In genomic region chr1:156431366-156432108, GRCh38 we compare ENCODE assay signal across 26 cellular contexts.
DNase-seq lines count a peak whose midpoint lies in the region; ATAC-seq, FAIRE-seq and TF ChIP-seq lines count a peak whose summit lies in the region.
"Had no signal": no experiment of that assay in that cellular context is flagged by ENCODE, and none has a peak within 500 bp of the region (broad histone marks: within the 10 kb centered on the region; RNA-seq: fewer than 3 reads in every experiment).

No MANE protein-coding gene starts in this region.

- H3K9me3 ChIP-seq in H1 (ENCODE audit: insufficient read depth in 2 of 2, low read depth in 1 of 2, low read length in 1 of 2) (no peaks in the 10 kb centered on the region), neural progenitor cell (ENCODE audit: low read depth) (no peaks in the 10 kb centered on the region), esophagus squamous epithelium (no peaks in the 10 kb centered on the region)

- TF ChIP-seq CTCF in GM23338 (conservative IDR thresholded peaks at IDR 0.05; ENCODE audit: low read depth in 2 of 2) (no peak), H1 (IDR thresholded peaks at IDR 0.05; ENCODE audit: control extremely low read depth in 1 of 3, insufficient read depth in 1 of 3, low read depth in 1 of 3, low read length in 3 of 3) (no peak), neural progenitor cell (IDR thresholded peaks at IDR 0.05) (no peak), esophagus squamous epithelium (IDR thresholded peaks at IDR 0.05) (no peak)

- H2BK15ac ChIP-seq in H1 (ENCODE audit: low read length), result no peak overlapping the region

- H3K27me3 ChIP-seq in GM23338 (ENCODE audit: insufficient read depth) (peaks cover 100% of the 10 kb centered on the region), H1 (replicated peaks in 1 of 4; ENCODE audit: control insufficient read depth in 3 of 4, extremely low read depth in 1 of 4, insufficient read depth in 3 of 4, low read length in 3 of 4) (peaks cover 79 to 100% (median 98%) of the 10 kb centered on the region in 4 experiments), neural progenitor cell (peaks cover 100% of the 10 kb centered on the region), esophagus squamous epithelium (peaks cover 14 to 100% (median 51%) of the 10 kb centered on the region in 4 donors)

- H2BK120ac ChIP-seq in H1 (replicated peaks; ENCODE audit: low read depth, low read length), result no peak overlapping the region

- ATAC-seq in GM23338 (no peak), GM18502 (IDR thresholded peaks at IDR 0.05; ENCODE audit: poor library complexity, unreplicated experiment) (no peak)
- ATAC-seq: HCT116, PC-3, Right ventricle myocardium inferior had no signal

- no peak overlapping the region for H3K14ac ChIP-seq in H1 (ENCODE audit: insufficient read length)

- H3K27ac Mint-ChIP-seq in GM23338, result no peak overlapping the region
- no peak overlapping the region for H3K27ac Mint-ChIP-seq in neural progenitor cell
- H3K27ac Mint-ChIP-seq: CD4-positive, CD25-positive, alpha-beta regulatory T cell; IgD-negative memory B cell had no signal

- no peak overlapping the region for H3K4ac ChIP-seq in H1 (replicated peaks; ENCODE audit: insufficient read length, low read depth, low read length)

- H3K4me3 ChIP-seq in GM23338, result peak overlapping the region; percentile 48
- no peak overlapping the region for H3K4me3 ChIP-seq in H1 (ENCODE audit: extremely low read depth in 1 of 4, insufficient read depth in 2 of 4, low read depth in 3 of 4, low read length in 4 of 4)
- no peak overlapping the region for H3K4me3 ChIP-seq in neural progenitor cell
- no peak overlapping the region for H3K4me3 ChIP-seq in esophagus squamous epithelium

- no peak overlapping the region for H3K18ac ChIP-seq in H1 (ENCODE audit: extremely low read depth, low read length)

- peaks cover 53% of the 10 kb centered on the region for H3K4me1 Mint-ChIP-seq in GM23338
- peaks cover 41% of the 10 kb centered on the region for H3K4me1 Mint-ChIP-seq in neural progenitor cell

- H3K9ac ChIP-seq in H1 (replicated peaks in 1 of 4; ENCODE audit: extremely low read depth in 1 of 4, low read depth in 3 of 4, low read length in 3 of 4) (no peak overlapping the region), neural progenitor cell (no peak overlapping the region)

- H3K27ac ChIP-seq in GM23338 (ENCODE audit: low read depth) (no peak overlapping the region), angular gyrus (ENCODE audit: low read depth, low read length) (peak overlapping the region; percentile 59), H1 (ENCODE audit: low read depth, low read length) (no peak overlapping the region), neural progenitor cell (no peak overlapping the region), esophagus squamous epithelium (no peak overlapping the region)
- H3K27ac ChIP-seq: HL-60 had no signal

- no peak overlapping the region for H2BK20ac ChIP-seq in H1 (ENCODE audit: low read length)

- H3K9me2 ChIP-seq in GM23338 (ENCODE audit: insufficient read depth), result no peaks in the 10 kb centered on the region

- H3K36me3 ChIP-seq in GM23338 (ENCODE audit: insufficient read depth) (no peaks in the 10 kb centered on the region; the same call in 1 of the 2 replicates), H1 (ENCODE audit: control insufficient read depth in 2 of 4, insufficient read depth in 4 of 4, low read length in 3 of 4) (peaks cover 0 to 10% (median 0%) of the 10 kb centered on the region in 4 experiments; a peak in 1 of 8 replicates), neural progenitor cell (no peaks in the 10 kb centered on the region), esophagus squamous epithelium (no peaks in the 10 kb centered on the region)

- peak overlapping the region; percentile 72 for H3K4me2 ChIP-seq in GM23338
- H3K4me2 ChIP-seq in H1 (ENCODE audit: insufficient read depth in 1 of 2, low read depth in 2 of 2, low read length in 2 of 2), result peak overlapping the region in 1 of 2 experiments; percentile 62; a peak in 1 of 4 replicates
- H3K4me2 ChIP-seq in neural progenitor cell, result peak overlapping the region; percentile 40

- no peak overlapping the region for H3K23ac ChIP-seq in H1 (ENCODE audit: insufficient read length)

- H3K27me3 Mint-ChIP-seq in GM23338 (ENCODE audit: insufficient read depth, low read depth, poor library complexity) (peaks cover 98% of the 10 kb centered on the region), neural progenitor cell (ENCODE audit: insufficient read depth, low read depth) (peaks cover 89% of the 10 kb centered on the region)

- H2AK5ac ChIP-seq in H1 (ENCODE audit: low read depth, low read length), result no peak overlapping the region

- no peak overlapping the region for H2BK12ac ChIP-seq in H1 (ENCODE audit: low read depth, low read length)

- H4K91ac ChIP-seq in H1 (replicated peaks; ENCODE audit: insufficient read length, low read length), result no peak overlapping the region

- peaks cover 3% of the 10 kb centered on the region; the same call in 1 of the 2 replicates for H3K23me2 ChIP-seq in H1 (ENCODE audit: low read depth, low read length)

- no peak overlapping the region for H4K5ac ChIP-seq in H1 (ENCODE audit: insufficient read length, low read depth, low read length)

- H3K4me1 ChIP-seq in GM23338 (ENCODE audit: insufficient read depth) (peaks cover 54% of the 10 kb centered on the region), H1 (replicated peaks in 1 of 4; ENCODE audit: control insufficient read depth in 3 of 4, insufficient read depth in 4 of 4, low read length in 3 of 4) (peaks cover 14 to 38% (median 18%) of the 10 kb centered on the region in 4 experiments), neural progenitor cell (peaks cover 42% of the 10 kb centered on the region), esophagus squamous epithelium (peaks cover 10 to 17% (median 13%) of the 10 kb centered on the region in 3 donors)

- no peak for TF ChIP-seq POLR2A in H1 (IDR thresholded peaks at IDR 0.05; ENCODE audit: control extremely low read depth in 1 of 2, low read depth in 2 of 2, low read length in 2 of 2)
- no peak for TF ChIP-seq POLR2A in esophagus squamous epithelium (IDR thresholded peaks at IDR 0.05)

- H3K4me3 Mint-ChIP-seq in GM23338, result no peak overlapping the region; the same call in 2 of the 3 replicates
- no peak overlapping the region for H3K4me3 Mint-ChIP-seq in neural progenitor cell
- H3K4me3 Mint-ChIP-seq: CD4-positive, CD25-positive, alpha-beta regulatory T cell; IgD-negative memory B cell had no signal

- WGBS in H1 (ENCODE audit: extremely low coverage in 1 of 2, insufficient coverage in 1 of 2, insufficient read length in 1 of 2, insufficient replicate concordance in 2 of 2, low coverage in 1 of 2, low lambda C conversion rate in 2 of 2, missing lambda C conversion rate in 1 of 2), 2 experiments, result 13% methylated on average over 9 of the region's 9 CpGs; no CpG with 5 or more reads in 1 of the 2 experiments
- WGBS in esophagus squamous epithelium, 2 donors, result 37 to 41% methylated on average over 8 to 9 of the region's 9 CpGs

- no peak overlapping the region for H2AFZ ChIP-seq in GM23338
- H2AFZ ChIP-seq in H1 (ENCODE audit: low read length), result no peak overlapping the region
- H2AFZ ChIP-seq in neural progenitor cell (replicated peaks), result no peak overlapping the region

- H4K20me1 ChIP-seq in GM23338 (replicated peaks; ENCODE audit: insufficient read depth) (peaks cover 27% of the 10 kb centered on the region), H1 (replicated peaks in 1 of 2; ENCODE audit: control insufficient read depth in 1 of 2, insufficient read depth in 2 of 2, low read length in 2 of 2) (peaks cover 2 to 14% of the 10 kb centered on the region in 2 experiments), neural progenitor cell (ENCODE audit: low read depth) (peaks cover 80% of the 10 kb centered on the region)

- H3K9me3 Mint-ChIP-seq in GM23338 (0 out of 3 replicates have a peak, but pooled peaks cover 3% of the 10 kb centered on the region), neural progenitor cell (peaks cover 2% of the 10 kb centered on the region)
- H3K9me3 Mint-ChIP-seq: IgD-negative memory B cell had no signal

- CTCF ChIA-PET in H1 (lab: Charles Lee; ENCODE audit: partially characterized antibody), result interaction anchor here (0.8 to 14.9 kb wide), 13 partner anchors 8 to 192 kb away, joined by 3 to 217 read pairs (median 13); no protein-coding TSS in a partner anchor

- DNase-seq in GM23338 (ENCODE audit: low spot score) (no peak), H1 (ENCODE audit: low read depth in 1 of 2, low spot score in 2 of 2) (no peak), neural progenitor cell (ENCODE audit: low spot score) (no peak), DMS153 treated with DMSO at 0.1 percent for 48 hours (lab: John Stamatoyannopoulos, UW; ENCODE audit: unreplicated experiment) (no peak), esophagus squamous epithelium (lab: John Stamatoyannopoulos, UW) (no peak)
- no peak for DNase-seq in activated CD8-positive, alpha-beta memory T cell treated with anti-CD3 and anti-CD28 coated beads, Interleukin-2, amount 50 U/mL, for 4 hours
- DNase-seq: 8988T; CD4-positive, CD25-positive, alpha-beta regulatory T cell; Kasumi-1; NCI-H1436; NCI-H187; NCI-H2081 treated with DMSO at 0.1 percent for 48 hours; NCI-H2171; NCI-H226; NCI-H510A; NCI-H774; NK-92 treated with Interleukin-12 subunit alpha and Interleukin-12 subunit beta, amount 100 ng/mL, for 24 hours; PC-3 had no signal

- intact Hi-C loops in esophagus squamous epithelium (cut with DNase I), result no loop called here

- H2BK5ac ChIP-seq in H1 (ENCODE audit: low read depth, low read length), result no peak overlapping the region

- no peaks in the 10 kb centered on the region for H3K79me1 ChIP-seq in H1 (ENCODE audit: low read depth, low read length)

- POLR2A ChIA-PET in H1 (lab: Charles Lee; ENCODE audit: partially characterized antibody), result interaction anchor here (0.7 to 6.4 kb wide), 10 partner anchors 8 to 228 kb away, joined by 3 to 74 read pairs (median 6); no protein-coding TSS in a partner anchor

- no peak for FAIRE-seq in H1 (lab: Jason Lieb, UNC)
- FAIRE-seq: G401.6, GM12891 had no signal

- H3K36me3 Mint-ChIP-seq in GM23338 (ENCODE audit: low read depth), result no peaks in the 10 kb centered on the region; the same call in 2 of the 3 replicates
- H3K36me3 Mint-ChIP-seq in neural progenitor cell, result no peaks in the 10 kb centered on the region
- H3K36me3 Mint-ChIP-seq: CD4-positive, CD25-positive, alpha-beta regulatory T cell; IgD-negative memory B cell had no signal

- H3K56ac ChIP-seq in H1 (replicated peaks; ENCODE audit: insufficient read length, low read depth, low read length), result no peak overlapping the region

- no peak for TF ChIP-seq RAD21 in H1 (IDR thresholded peaks at IDR 0.05 in 1 of 2, conservative IDR thresholded peaks at IDR 0.05 in 1 of 2; ENCODE audit: low read depth in 2 of 2, low read length in 2 of 2)

- H3K79me2 ChIP-seq in GM23338 (replicated peaks; ENCODE audit: insufficient read depth) (no peaks in the 10 kb centered on the region), H1 (ENCODE audit: control insufficient read depth in 1 of 2, insufficient read depth in 2 of 2, low read length in 2 of 2) (no peaks in the 10 kb centered on the region), neural progenitor cell (ENCODE audit: low read depth) (no peaks in the 10 kb centered on the region)

- no peak overlapping the region for H4K8ac ChIP-seq in H1 (ENCODE audit: extremely low read depth, insufficient read depth, low read length)

- TF ChIP-seq EP300 in H1 (IDR thresholded peaks at IDR 0.05; ENCODE audit: borderline replicate concordance in 1 of 2, low read depth in 2 of 2, low read length in 2 of 2), result no peak

- H3F3A ChIP-seq in GM23338 (replicated peaks; ENCODE audit: low read depth) (peaks cover 36% of the 10 kb centered on the region), neural progenitor cell (ENCODE audit: low read depth) (peaks cover 17% of the 10 kb centered on the region)
